ENCODE assay signal across 9 cellular contexts in the genomic region with DNA sequence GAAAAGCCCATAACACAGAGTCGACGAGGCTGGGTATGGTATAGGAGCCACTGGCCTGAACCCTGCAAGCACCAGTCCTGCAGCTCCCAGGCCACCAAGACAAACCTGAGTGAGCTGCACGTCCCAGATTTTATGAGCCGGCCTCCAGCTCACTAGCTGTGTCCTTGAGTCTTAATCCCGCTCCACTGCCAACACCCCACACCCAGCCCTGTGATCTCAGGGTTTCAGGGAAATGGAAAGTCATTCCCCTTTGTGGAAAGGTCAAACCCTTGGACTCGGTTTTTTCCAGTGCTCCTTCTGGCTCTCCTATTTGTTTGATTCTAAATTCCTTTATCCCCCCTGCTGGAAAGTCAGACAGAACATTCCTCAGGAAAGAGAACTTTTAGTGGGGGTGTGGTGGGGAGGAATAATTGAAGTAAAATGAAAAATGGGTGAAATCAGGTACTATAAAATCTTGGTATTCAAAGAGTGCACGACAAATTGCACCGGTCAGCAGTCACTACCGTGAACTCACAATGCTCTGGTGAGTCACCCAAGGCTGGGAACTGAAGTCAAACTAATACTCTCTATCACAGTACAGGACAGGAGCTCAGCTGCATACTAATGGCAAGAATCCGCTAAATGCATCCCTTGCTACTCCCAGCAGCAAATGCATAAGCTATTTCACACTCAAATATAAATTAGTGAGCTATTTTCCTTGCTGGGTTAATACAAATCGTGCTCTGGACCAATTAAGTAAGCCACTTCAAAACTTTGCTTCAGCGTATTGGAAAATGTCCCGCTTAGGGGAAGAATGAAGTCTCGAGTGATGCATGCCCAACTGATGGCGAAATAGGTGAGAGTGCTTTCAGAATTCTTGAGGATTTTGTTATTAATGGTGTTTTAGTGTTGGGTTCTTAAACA. TPM values are rescaled to one million over a fixed set of nuclear protein-coding genes. Genes with fewer than 3 reads are reported as not detected.
DNase-seq lines count a peak whose midpoint lies in the region; ATAC-seq, FAIRE-seq and TF ChIP-seq lines count a peak whose summit lies in the region.
"Had no signal": no experiment of that assay in that cellular context is flagged by ENCODE, and none has a peak within 500 bp of the region (broad histone marks: within the 10 kb centered on the region; RNA-seq: fewer than 3 reads in every experiment).

No MANE protein-coding gene starts in this region.

- H3K36me3 Mint-ChIP-seq in CD8-positive, alpha-beta T cell: peaks cover 6% of the 10 kb centered on the region

- H3K4me1 ChIP-seq in CD8-positive, alpha-beta T cell (ENCODE audit: insufficient read depth, low read length): peaks cover 28% of the 10 kb centered on the region

- H3K27ac ChIP-seq in CD8-positive, alpha-beta T cell (ENCODE audit: low read depth, low read length): no peak overlapping the region

- CTCF ChIA-PET in CD8-positive, alpha-beta T cell (lab: Charles Lee): interaction anchor here (1.0 kb wide), 2 partner anchors 66 to 83 kb away, joined by 3 read pairs; no protein-coding TSS in a partner anchor

- no peak for FAIRE-seq in bronchial epithelial cell (lab: Jason Lieb, UNC)
- FAIRE-seq: A204.1 had no signal

- no peak overlapping the region for H3K27ac Mint-ChIP-seq in CD8-positive, alpha-beta T cell

- POLR2A ChIA-PET in CD8-positive, alpha-beta T cell (lab: Charles Lee): no interaction called here

- no peak for ATAC-seq in CD8-positive, alpha-beta T cell

- no peaks in the 10 kb centered on the region for H3K27me3 ChIP-seq in bronchial epithelial cell (ENCODE audit: control insufficient read depth, insufficient read depth, low read length)
- no peaks in the 10 kb centered on the region for H3K27me3 ChIP-seq in CD8-positive, alpha-beta T cell (ENCODE audit: insufficient read depth, low read length)

- intact Hi-C loops in CD8-positive, alpha-beta T cell (cut with DNase I, micrococcal nuclease): no loop called here

- no peaks in the 10 kb centered on the region for H3K9me3 ChIP-seq in CD8-positive, alpha-beta T cell (ENCODE audit: low read length)

- no peaks in the 10 kb centered on the region for H3K36me3 ChIP-seq in bronchial epithelial cell (ENCODE audit: control insufficient read depth, insufficient read depth, low read length)
- no peaks in the 10 kb centered on the region for H3K36me3 ChIP-seq in CD8-positive, alpha-beta T cell (ENCODE audit: insufficient read depth, low read length)

- DNase-seq in DMS53 (lab: John Stamatoyannopoulos, UW) (peak; percentile 52), DMS53 treated with DMSO at 0.1 percent for 48 hours (lab: John Stamatoyannopoulos, UW; ENCODE audit: unreplicated experiment) (no peak), bronchial epithelial cell (ENCODE audit: low read depth) (peak; percentile 65), lung microvascular endothelial cell (ENCODE audit: low read depth in 2 of 2) (peak; percentile 71 to 87), ureter (ENCODE audit: low spot score) (peak; percentile 74), Ammon's horn (ENCODE audit: low spot score) (no peak)
- DNase-seq in stimulated activated CD4-positive, alpha-beta T cell treated with anti-CD3 and anti-CD28 coated beads, Interleukin-2, amount 100 ng/mL, for 48 hours: no peak
- DNase-seq in CD8-positive, alpha-beta T cell: no peak

- H3K27me3 Mint-ChIP-seq in CD8-positive, alpha-beta T cell (ENCODE audit: low read depth): no peaks in the 10 kb centered on the region

- no peak overlapping the region for H3K4me3 ChIP-seq in bronchial epithelial cell (ENCODE audit: low read depth, low read length)
- no peak overlapping the region for H3K4me3 ChIP-seq in CD8-positive, alpha-beta T cell (ENCODE audit: low read depth, low read length)

- no peaks in the 10 kb centered on the region for H3K9me3 Mint-ChIP-seq in CD8-positive, alpha-beta T cell

- H3K4me3 Mint-ChIP-seq in CD8-positive, alpha-beta T cell: no peak overlapping the region

- peaks cover 23% of the 10 kb centered on the region for H3K4me1 Mint-ChIP-seq in CD8-positive, alpha-beta T cell (ENCODE audit: low read depth)

- TF ChIP-seq CTCF in bronchial epithelial cell (IDR thresholded peaks at IDR 0.05; ENCODE audit: insufficient read depth, low read length, severe bottlenecking): no peak
- TF ChIP-seq CTCF in CD8-positive, alpha-beta T cell (IDR thresholded peaks at IDR 0.05): no peak

RNA-seq across cellular contexts. Expression of a gene that starts 9.0 kb away (rescaled TPM):
- total RNA-seq in bronchial epithelial cell (2.4 and 2.9 TPM in 2 replicates), lung microvascular endothelial cell (3.9 and 4.4 TPM in 2 replicates), ureter (17.5 TPM)
- 10 to 100 TPM; 28.1 to 29.2 TPM for total RNA-seq in CD8-positive, alpha-beta T cell

Comparison
In these comparisons a context has a peak if more than half of its experiments do, and no peak if none do; other contexts are left out.
1. DNase-seq: peak in DMS53 (single experiment), bronchial epithelial cell (single experiment), lung microvascular endothelial cell (2 of 2) and ureter (single experiment); none in DMS53 treated with DMSO at 0.1 percent for 48 hours (single experiment), stimulated activated CD4-positive, alpha-beta T cell treated with anti-CD3 and anti-CD28 coated beads, Interleukin-2, amount 100 ng/mL, for 48 hours (0 of 2), Ammon's horn (single experiment) and CD8-positive, alpha-beta T cell (0 of 7).